In the genomic region with DNA sequence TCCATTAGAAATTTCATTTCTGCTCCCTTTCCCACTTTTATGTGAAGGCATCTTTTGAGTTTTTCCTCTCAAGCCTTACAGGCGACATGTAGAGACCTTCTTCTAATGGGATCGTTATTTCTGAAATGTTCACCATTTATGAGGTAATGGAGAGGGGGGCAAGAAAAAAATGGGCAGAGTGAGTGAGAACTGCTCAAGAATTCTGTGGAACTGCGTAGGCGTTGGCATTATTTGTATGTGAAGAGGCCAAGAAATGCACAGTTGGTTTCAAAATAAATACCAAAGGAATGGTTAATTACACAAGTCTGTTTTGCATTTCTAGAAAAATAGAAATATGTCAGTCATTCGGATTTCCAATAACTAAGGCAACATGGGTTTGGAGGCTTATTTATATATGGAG, we compare ENCODE assay signal across 18 cellular contexts.
"Had no signal": no experiment of that assay in that cellular context is flagged by ENCODE, and none has a peak within 500 bp of the region (broad histone marks: within the 10 kb centered on the region; RNA-seq: fewer than 3 reads in every experiment).

No MANE protein-coding gene starts in this region.

- H3K9me3 ChIP-seq: neutrophil, upper lobe of left lung had no signal

- H3K36me3 Mint-ChIP-seq: activated naive CD4-positive, alpha-beta T cell treated with anti-CD3 and anti-CD28 coated beads, Interleukin-2, amount 50 U/mL, for 72 hours; natural killer cell had no signal

- H3K27me3 Mint-ChIP-seq: activated B cell treated with CpG ODN at 0.5 μM for 24 hours; dendritic cell treated with granulocyte-macrophage colony-stimulating factor and Interleukin-4, amounts not matched to agents 40 ng/mL and 50 ng/mL, for 4 days; progenitor cell of endocrine pancreas had no signal

- ATAC-seq: activated CD8-positive, alpha-beta T cell treated with anti-CD3 and anti-CD28 coated beads for 36 hours; activated naive CD4-positive, alpha-beta T cell treated with anti-CD3 and anti-CD28 coated beads, Interleukin-2, amount 50 U/mL, for 72 hours; activated T-cell treated with anti-CD3 and anti-CD28 coated beads, Interleukin-2, amount 50 U/mL, for 4 hours; left lobe of liver; natural killer cell; right cardiac atrium had no signal

- H3K4me3 Mint-ChIP-seq: activated B cell treated with CpG ODN at 0.5 μM for 24 hours; activated CD8-positive, alpha-beta T cell treated with anti-CD3 and anti-CD28 coated beads for 36 hours; activated T-cell treated with anti-CD3 and anti-CD28 coated beads, Interleukin-2, amount 50 U/mL, for 4 hours; dendritic cell treated with granulocyte-macrophage colony-stimulating factor and Interleukin-4, amounts not matched to agents 40 ng/mL and 50 ng/mL, for 4 days; natural killer cell; stimulated activated naive CD8-positive, alpha-beta T cell treated with anti-CD3 and anti-CD28 coated beads, Interleukin-15, Interleukin-2, amounts not matched to agents 100 ng/mL and 50 ng/mL, for 24 hours; T-helper 2 cell treated with Interferon-gamma antibody and Interleukin-4, amounts not matched to agents 5 μg/mL and 100 μg/mL, for 36 hours had no signal

- H3K27ac Mint-ChIP-seq: activated B cell treated with CpG ODN at 0.5 μM for 24 hours; activated CD8-positive, alpha-beta T cell treated with anti-CD3 and anti-CD28 coated beads for 36 hours; activated naive CD4-positive, alpha-beta T cell treated with anti-CD3 and anti-CD28 coated beads, Interleukin-2, amount 50 U/mL, for 72 hours; dendritic cell treated with granulocyte-macrophage colony-stimulating factor and Interleukin-4, amounts not matched to agents 40 ng/mL and 50 ng/mL, for 4 days; natural killer cell; progenitor cell of endocrine pancreas; stimulated activated naive CD8-positive, alpha-beta T cell treated with anti-CD3 and anti-CD28 coated beads, Interleukin-15, Interleukin-2, amounts not matched to agents 100 ng/mL and 50 ng/mL, for 24 hours; T-helper 2 cell treated with Interferon-gamma antibody and Interleukin-4, amounts not matched to agents 5 μg/mL and 100 μg/mL, for 36 hours had no signal

- DNase-seq: activated B cell treated with CpG ODN at 0.5 μM for 24 hours; activated CD4-positive, alpha-beta T cell treated with anti-CD3 and anti-CD28 coated beads for 48 hours; activated CD8-positive, alpha-beta T cell treated with anti-CD3 and anti-CD28 coated beads for 36 hours; activated effector memory CD4-positive, alpha-beta T cell treated with Interleukin-2 at 50 U/mL for 16 hours; activated T-cell treated with anti-CD3 and anti-CD28 coated beads, Interleukin-2, amount 50 U/mL, for 4 hours; amygdala; hippocampal formation; mesenchymal stem cell; natural killer cell; right cardiac atrium; upper lobe of left lung had no signal
